27 cellular contexts compared by ENCODE assay signal in the genomic region with DNA sequence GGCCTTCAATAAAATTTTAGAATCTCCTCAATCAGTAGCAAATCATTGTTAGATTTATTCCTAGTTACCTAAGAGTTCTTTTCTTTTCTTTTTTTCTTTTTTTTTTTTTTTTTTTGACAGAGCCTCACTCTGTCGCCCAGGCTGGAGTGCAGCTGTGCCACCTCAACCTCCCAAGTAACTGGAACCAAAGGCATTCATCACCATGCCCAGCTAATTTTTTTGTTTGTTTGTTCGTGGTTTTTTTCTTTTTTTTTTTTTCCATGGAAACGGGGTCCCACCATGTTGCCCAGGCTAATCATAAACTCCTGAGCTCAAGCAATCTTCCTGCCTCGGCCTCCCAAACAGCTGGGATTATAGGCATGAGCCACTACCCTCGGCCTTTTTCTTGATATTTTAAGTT. TPM values are rescaled to one million over a fixed set of nuclear protein-coding genes. Genes with fewer than 3 reads are reported as not detected.
DNase-seq lines count a peak whose midpoint lies in the region.
"Had no signal": no experiment of that assay in that cellular context is flagged by ENCODE, and none has a peak within 500 bp of the region (broad histone marks: within the 10 kb centered on the region; RNA-seq: fewer than 3 reads in every experiment).

No MANE protein-coding gene starts in this region.

- peaks cover 5% of the 10 kb centered on the region; the same call in 1 of the 2 replicates for H3K4me1 ChIP-seq in SJCRH30
- H3K4me1 ChIP-seq: A549; BLaER1; BLaER1 treated with 17β-estradiol and CSF1 and Interleukin-3, amounts not matched to agents 10 nM and 100 nM; Caco-2 had no signal

- DNase-seq in SJCRH30 (peak; percentile 64 to 76), cerebellar cortex (ENCODE audit: low spot score) (no peak)
- DNase-seq: 8988T; ACHN; AML-193; BE2C; C1 segment of cervical spinal cord; Caco-2; Calu3; CD4-positive, alpha-beta memory T cell; CD4-positive, alpha-beta T cell; CD4-positive, CD25-positive, alpha-beta regulatory T cell; CD8-positive, alpha-beta memory T cell; CD8-positive, alpha-beta T cell; COR-L47; DMS 273 treated with DMSO at 0.1 percent for 48 hours; DMS153; DMS53; DMS79; DMS79 treated with DMSO at 0.1 percent for 48 hours; DND-41; EL had no signal

- H3K4me3 ChIP-seq in SJCRH30, result no peak overlapping the region
- H3K4me3 ChIP-seq: A549; BLaER1; BLaER1 treated with 17β-estradiol and CSF1 and Interleukin-3, amounts not matched to agents 10 nM and 100 nM had no signal

- H3K36me3 ChIP-seq in SJCRH30, result no peaks in the 10 kb centered on the region
- H3K36me3 ChIP-seq: BE2C; BLaER1; BLaER1 treated with 17β-estradiol and CSF1 and Interleukin-3, amounts not matched to agents 10 nM and 100 nM had no signal

- H3K27ac ChIP-seq in SJCRH30, result peak overlapping the region; percentile 77
- H3K27ac ChIP-seq: 22Rv1; A549; BLaER1; BLaER1 treated with 17β-estradiol and CSF1 and Interleukin-3, amounts not matched to agents 10 nM and 100 nM; C4-2B had no signal

- no peaks in the 10 kb centered on the region for H3K9me3 ChIP-seq in SJCRH30 (replicated peaks)
- H3K9me3 ChIP-seq: A549; BE2C; BLaER1; BLaER1 treated with 17β-estradiol and CSF1 and Interleukin-3, amounts not matched to agents 10 nM and 100 nM; Caco-2 had no signal

- H3K27me3 ChIP-seq in SJCRH30, result no peaks in the 10 kb centered on the region
- H3K27me3 ChIP-seq: BLaER1; BLaER1 treated with 17β-estradiol and CSF1 and Interleukin-3, amounts not matched to agents 10 nM and 100 nM had no signal

RNA-seq across cellular contexts. Expression of a gene that starts 30.4 kb away (rescaled TPM):
- total RNA-seq in SJCRH30 (2014; rRNA removed; shearing (Covaris generic)), result 71.1 and 76.5 TPM in 2 replicates

RNA-seq across cellular contexts. Expression of a gene that starts 44.3 kb away (rescaled TPM):
- 7.7 and 8.2 TPM in 2 replicates for total RNA-seq in SJCRH30 (2014; rRNA removed; shearing (Covaris generic))

RNA-seq across cellular contexts. Expression of a gene that starts 48.0 kb away (rescaled TPM):
- total RNA-seq in SJCRH30 (2014; rRNA removed; shearing (Covaris generic)), result 0.97 and 1.0 TPM in 2 replicates
